1 cellular context compared by ENCODE assay signal in genomic region chr6:158218467-158218866, GRCh38.
TF ChIP-seq lines count a peak whose summit lies in the region.

No MANE protein-coding gene starts in this region.

TF ChIP-seq in IMR-90, 13 proteins besides CTCF, POLR2A, EP300 and RAD21:
- TF ChIP-seq MAFK (IDR thresholded peaks at IDR 0.05; ENCODE audit: low read depth, low read length) (no peak), CHD1 (IDR thresholded peaks at IDR 0.05; ENCODE audit: low read depth, low read length) (no peak), FOS (IDR thresholded peaks at IDR 0.05; ENCODE audit: low read depth, low read length) (no peak), NFE2L2 (IDR thresholded peaks at IDR 0.05; ENCODE audit: low read depth, low read length) (no peak), MXI1 (IDR thresholded peaks at IDR 0.05; ENCODE audit: borderline replicate concordance, low read depth, low read length) (no peak), ELK1 (IDR thresholded peaks at IDR 0.05; ENCODE audit: borderline replicate concordance, low read depth, low read length) (no peak), SMC3 (IDR thresholded peaks at IDR 0.05; ENCODE audit: low read depth, low read length) (no peak), BHLHE40 (IDR thresholded peaks at IDR 0.05; ENCODE audit: low read depth, low read length) (no peak), MAZ (IDR thresholded peaks at IDR 0.05; ENCODE audit: borderline replicate concordance, low read depth, low read length) (no peak), CEBPB (IDR thresholded peaks at IDR 0.05; ENCODE audit: low read depth, low read length) (no peak), RFX5 (IDR thresholded peaks at IDR 0.05; ENCODE audit: low read depth, low read length) (no peak)
- TF ChIP-seq, protein P1, sequence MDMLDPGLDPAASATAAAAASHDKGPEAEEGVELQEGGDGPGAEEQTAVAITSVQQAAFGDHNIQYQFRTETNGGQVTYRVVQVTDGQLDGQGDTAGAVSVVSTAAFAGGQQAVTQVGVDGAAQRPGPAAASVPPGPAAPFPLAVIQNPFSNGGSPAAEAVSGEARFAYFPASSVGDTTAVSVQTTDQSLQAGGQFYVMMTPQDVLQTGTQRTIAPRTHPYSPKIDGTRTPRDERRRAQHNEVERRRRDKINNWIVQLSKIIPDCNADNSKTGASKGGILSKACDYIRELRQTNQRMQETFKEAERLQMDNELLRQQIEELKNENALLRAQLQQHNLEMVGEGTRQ (IDR thresholded peaks at IDR 0.05; ENCODE audit: low read depth, low read length), result no peak
TF ChIP-seq in IMR-90: peak in this region for 0.
